8 cellular contexts compared by ENCODE assay signal in the genomic region with DNA sequence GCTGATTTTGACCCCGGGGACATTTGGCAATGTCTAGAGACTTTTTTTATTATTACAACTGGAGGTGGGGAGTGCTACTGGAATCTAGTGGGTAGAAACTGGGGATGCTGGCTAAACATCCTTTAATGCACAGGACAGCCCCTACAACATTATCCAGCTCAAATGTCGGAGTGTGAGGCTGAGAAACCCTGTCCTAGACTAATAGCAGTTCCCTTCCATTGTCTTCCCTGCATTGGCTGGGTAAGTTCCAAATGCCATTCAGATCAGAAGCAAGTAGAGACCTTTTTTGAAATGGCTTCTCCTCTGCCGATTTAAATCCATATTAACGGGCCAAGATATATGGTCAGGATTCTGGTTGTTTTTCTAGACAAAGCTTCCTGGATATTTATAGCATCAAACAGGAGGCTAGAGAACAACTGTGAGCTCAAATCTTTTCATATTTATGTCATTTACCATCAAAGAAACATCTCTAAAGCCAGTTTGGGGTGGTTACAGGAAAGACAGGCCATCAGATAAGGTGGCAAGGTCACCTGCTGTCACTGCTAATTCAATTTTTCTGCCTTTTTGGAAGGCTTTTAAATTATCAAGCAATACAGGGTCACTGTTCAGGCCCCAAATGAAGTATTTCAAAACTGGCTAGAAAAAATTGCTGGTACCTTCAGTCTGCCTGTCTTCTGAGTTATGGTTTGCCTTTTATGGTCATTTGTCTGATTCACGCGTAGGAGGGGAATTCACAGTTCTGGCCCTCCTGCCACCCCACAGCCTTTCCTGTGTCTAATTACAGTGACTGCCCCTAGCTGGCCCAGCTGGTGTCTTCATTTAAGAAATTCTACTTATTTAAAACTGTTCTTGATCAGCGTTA. TPM values are rescaled to one million over a fixed set of nuclear protein-coding genes. Genes with fewer than 3 reads are reported as not detected.
DNase-seq lines count a peak whose midpoint lies in the region; ATAC-seq lines count a peak whose summit lies in the region.

No MANE protein-coding gene starts in this region.

- peaks cover 11% of the 10 kb centered on the region for H3K36me3 ChIP-seq in CD8-positive, alpha-beta memory T cell (ENCODE audit: insufficient read depth, low read length)
- H3K36me3 ChIP-seq in neuronal stem cell (replicated peaks in 1 of 2; ENCODE audit: control insufficient read depth in 2 of 2, insufficient read depth in 2 of 2, low read length in 2 of 2), result peaks cover 30 to 91% of the 10 kb centered on the region in 2 donors

- no peak overlapping the region for H3K18ac ChIP-seq in neuronal stem cell (ENCODE audit: low read length)

- no peak overlapping the region for H2BK5ac ChIP-seq in neuronal stem cell (ENCODE audit: low read length)

- no peak overlapping the region for H4K8ac ChIP-seq in neuronal stem cell (ENCODE audit: low read depth, low read length)

- H3K27ac ChIP-seq in CD8-positive, alpha-beta memory T cell (ENCODE audit: low read depth, low read length), result peak overlapping the region; percentile 25
- no peak overlapping the region for H3K27ac ChIP-seq in neuronal stem cell (replicated peaks; ENCODE audit: low read length)

- H3K79me1 ChIP-seq in neuronal stem cell (ENCODE audit: low read depth, low read length), result no peaks in the 10 kb centered on the region

- ATAC-seq in GM19452 (IDR thresholded peaks at IDR 0.05; ENCODE audit: unreplicated experiment) (peak; percentile 97), HG03460 (IDR thresholded peaks at IDR 0.05; ENCODE audit: unreplicated experiment) (peak; percentile 97), esophagus mucosa (peak; percentile 37)

- no peak overlapping the region for H2BK12ac ChIP-seq in neuronal stem cell (ENCODE audit: low read length)

- peaks cover 42 to 57% (median 51%) of the 10 kb centered on the region in 3 donors for H3K4me1 Mint-ChIP-seq in CD8-positive, alpha-beta memory T cell

- no peak overlapping the region for H3K4ac ChIP-seq in neuronal stem cell (ENCODE audit: low read length)

- no peak overlapping the region for H2BK15ac ChIP-seq in neuronal stem cell (ENCODE audit: low read length)

- no peak overlapping the region for H2AK5ac ChIP-seq in neuronal stem cell (ENCODE audit: low read depth, low read length)

- no peaks in the 10 kb centered on the region for H3K9me3 ChIP-seq in CD8-positive, alpha-beta memory T cell (ENCODE audit: low read length)
- no peaks in the 10 kb centered on the region for H3K9me3 ChIP-seq in neuronal stem cell (replicated peaks in 1 of 2; ENCODE audit: control insufficient read depth in 2 of 2, insufficient read depth in 1 of 2, low read depth in 1 of 2, low read length in 2 of 2)

- H3K27me3 Mint-ChIP-seq in CD8-positive, alpha-beta memory T cell, result no peaks in the 10 kb centered on the region

- no peaks in the 10 kb centered on the region for H3K27me3 ChIP-seq in CD8-positive, alpha-beta memory T cell (ENCODE audit: insufficient read depth, low read length, poor library complexity, severe bottlenecking)
- H3K27me3 ChIP-seq in neuronal stem cell (ENCODE audit: control insufficient read depth in 3 of 3, insufficient read depth in 3 of 3, low read depth in 1 of 3, low read length in 3 of 3), result no peaks in the 10 kb centered on the region

- no peak overlapping the region for H3K23ac ChIP-seq in neuronal stem cell (ENCODE audit: low read depth, low read length, poor library complexity)

- no peak overlapping the region for H3K4me3 ChIP-seq in CD8-positive, alpha-beta memory T cell (ENCODE audit: low read length)
- H3K4me3 ChIP-seq in skeletal muscle cell (ENCODE audit: low read depth, low read length) (no peak overlapping the region), neuronal stem cell (ENCODE audit: low read length in 2 of 2) (no peak overlapping the region)

- H3K14ac ChIP-seq in neuronal stem cell (ENCODE audit: low read length), result no peak overlapping the region

- H3K4me3 Mint-ChIP-seq in CD8-positive, alpha-beta memory T cell, result peak overlapping the region in 6 of 7 donors; percentile 30 to 70 (median 64)

- CTCF ChIA-PET in CD8-positive, alpha-beta memory T cell (lab: Charles Lee), result interaction anchor here (0.9 to 8.9 kb wide), 4 partner anchors 9 to 192 kb away, joined by 3 to 73 read pairs (median 4); no protein-coding TSS in a partner anchor

- peaks cover 15 to 39% (median 19%) of the 10 kb centered on the region in 3 donors for H3K36me3 Mint-ChIP-seq in CD8-positive, alpha-beta memory T cell

- peaks cover 22% of the 10 kb centered on the region for H3K4me1 ChIP-seq in CD8-positive, alpha-beta memory T cell (ENCODE audit: insufficient read depth, low read length)
- peaks cover 0 to 5% of the 10 kb centered on the region in 2 donors for H3K4me1 ChIP-seq in neuronal stem cell (ENCODE audit: control insufficient read depth in 2 of 2, insufficient read depth in 1 of 2, low read depth in 1 of 2, low read length in 2 of 2)

- H3K4me2 ChIP-seq in neuronal stem cell (ENCODE audit: insufficient read depth, low read length, poor library complexity, severe bottlenecking), result no peak overlapping the region

- H4K91ac ChIP-seq in neuronal stem cell (ENCODE audit: low read depth, low read length, poor library complexity), result no peak overlapping the region

- WGBS in neuronal stem cell (ENCODE audit: extremely low coverage in 2 of 2, insufficient read length in 2 of 2, insufficient replicate concordance in 1 of 2), 2 donors, result no CpG with 5 or more reads among the region's 7 CpGs

- no peaks in the 10 kb centered on the region for H3K9me3 Mint-ChIP-seq in CD8-positive, alpha-beta memory T cell

- H3K9ac ChIP-seq in neuronal stem cell (ENCODE audit: low read depth, low read length, poor library complexity), result no peak overlapping the region

- no peak overlapping the region for H2BK120ac ChIP-seq in neuronal stem cell (ENCODE audit: low read depth, low read length)

- POLR2A ChIA-PET in CD8-positive, alpha-beta memory T cell (lab: Charles Lee), result no interaction called here

- DNase-seq in CD8-positive, alpha-beta memory T cell, result peak in 4 of 5 donors; percentile 20 to 66 (median 40)
- peak; percentile 7 for DNase-seq in activated CD4-positive, CD25-positive, alpha-beta regulatory T cell treated with anti-CD3 and anti-CD28 coated beads, Interleukin-2, amount 50 U/mL, for 16 hours (ENCODE audit: low read depth, low spot score)
- DNase-seq in skeletal muscle cell (ENCODE audit: low read depth) (peak; percentile 48), neuronal stem cell (ENCODE audit: low spot score) (no peak), SKM-1 (lab: John Stamatoyannopoulos, UW; ENCODE audit: unreplicated experiment) (no peak)

- peak overlapping the region; percentile 73 to 96 (median 89) for H3K27ac Mint-ChIP-seq in CD8-positive, alpha-beta memory T cell

- H2AFZ ChIP-seq in neuronal stem cell (ENCODE audit: low read length), result no peak overlapping the region

RNA-seq across cellular contexts. Expression of a gene that starts 20.1 kb away (rescaled TPM):
- 1 to 10 TPM; 3.1 to 3.6 TPM for total RNA-seq in CD8-positive, alpha-beta memory T cell
- 1.0 TPM for polyA plus RNA-seq in CD8-positive, alpha-beta memory T cell
- 0.16 TPM for total RNA-seq in esophagus mucosa
- 1.1 TPM for polyA plus RNA-seq in neuronal stem cell (2013, experiment 1 of 2)
- 1.1 TPM for polyA plus RNA-seq in neuronal stem cell (2013, experiment 2 of 2)

RNA-seq across cellular contexts. Expression of a gene that starts 57.1 kb away (rescaled TPM):
- 100 to 1,000 TPM; 247 to 256 TPM for total RNA-seq in CD8-positive, alpha-beta memory T cell
- 41.1 TPM for polyA plus RNA-seq in CD8-positive, alpha-beta memory T cell
- total RNA-seq in esophagus mucosa, result 76.0 TPM
- 44.9 TPM for polyA plus RNA-seq in neuronal stem cell (2013, experiment 1 of 2)
- 46.4 TPM for polyA plus RNA-seq in neuronal stem cell (2013, experiment 2 of 2)

RNA-seq across cellular contexts. Expression of a gene that starts 58.4 kb away (rescaled TPM):
- 10 to 100 TPM; 21.7 to 22.9 TPM for total RNA-seq in CD8-positive, alpha-beta memory T cell
- polyA plus RNA-seq in CD8-positive, alpha-beta memory T cell, result 34.9 TPM
- total RNA-seq in esophagus mucosa, result 5.9 TPM
- 6.9 TPM for polyA plus RNA-seq in neuronal stem cell (2013, experiment 1 of 2)
- polyA plus RNA-seq in neuronal stem cell (2013, experiment 2 of 2), result 6.2 TPM

RNA-seq across cellular contexts. Expression of a gene that starts 59.4 kb away (rescaled TPM):
- 10 to 100 TPM; 48.2 to 48.4 TPM for total RNA-seq in CD8-positive, alpha-beta memory T cell
- 51.7 TPM for polyA plus RNA-seq in CD8-positive, alpha-beta memory T cell
- 16.5 TPM for total RNA-seq in esophagus mucosa
- 16.0 TPM for polyA plus RNA-seq in neuronal stem cell (2013, experiment 1 of 2)
- 15.1 TPM for polyA plus RNA-seq in neuronal stem cell (2013, experiment 2 of 2)

Comparison
In these comparisons a context has a peak if more than half of its experiments do, and no peak if none do; other contexts are left out.
1. DNase-seq: peak in CD8-positive, alpha-beta memory T cell (4 of 5), activated CD4-positive, CD25-positive, alpha-beta regulatory T cell treated with anti-CD3 and anti-CD28 coated beads, Interleukin-2, amount 50 U/mL, for 16 hours (single experiment) and skeletal muscle cell (single experiment); none in neuronal stem cell (single experiment) and SKM-1 (single experiment).
2. ATAC-seq: peak in every context shown above with its lines; median percentile 97 in GM19452; 97 in HG03460; 37 in esophagus mucosa.